Comparison of ENCODE assay signal across 2 cellular contexts in the genomic region with DNA sequence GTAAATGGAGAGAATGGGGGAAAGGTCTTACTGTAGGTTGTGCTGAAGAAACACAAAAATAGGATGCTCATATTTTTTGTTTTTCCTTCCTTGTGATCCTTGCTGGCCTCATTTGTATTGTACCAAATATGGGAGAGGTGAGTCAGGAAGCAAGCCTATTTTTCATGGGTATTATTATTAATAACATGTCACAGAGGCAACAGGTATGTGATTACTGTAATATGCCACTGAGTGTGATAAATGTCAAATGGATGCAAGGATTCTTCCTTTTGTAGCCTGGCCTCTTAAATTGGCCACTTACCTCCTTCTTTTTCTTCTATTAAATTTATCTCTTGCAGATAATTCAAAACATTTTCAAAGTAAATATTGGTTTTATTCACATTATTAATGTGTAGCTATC.
TF ChIP-seq lines count a peak whose summit lies in the region.

No MANE protein-coding gene starts in this region.

TF ChIP-seq in SK-N-SH, 30 proteins besides CTCF, POLR2A, EP300 and RAD21 (continued from another document):
- TF ChIP-seq, protein P1, sequence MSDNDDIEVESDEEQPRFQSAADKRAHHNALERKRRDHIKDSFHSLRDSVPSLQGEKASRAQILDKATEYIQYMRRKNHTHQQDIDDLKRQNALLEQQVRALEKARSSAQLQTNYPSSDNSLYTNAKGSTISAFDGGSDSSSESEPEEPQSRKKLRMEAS (IDR thresholded peaks at IDR 0.05; ENCODE audit: low read depth) = no peak
- TF ChIP-seq, protein P2, sequence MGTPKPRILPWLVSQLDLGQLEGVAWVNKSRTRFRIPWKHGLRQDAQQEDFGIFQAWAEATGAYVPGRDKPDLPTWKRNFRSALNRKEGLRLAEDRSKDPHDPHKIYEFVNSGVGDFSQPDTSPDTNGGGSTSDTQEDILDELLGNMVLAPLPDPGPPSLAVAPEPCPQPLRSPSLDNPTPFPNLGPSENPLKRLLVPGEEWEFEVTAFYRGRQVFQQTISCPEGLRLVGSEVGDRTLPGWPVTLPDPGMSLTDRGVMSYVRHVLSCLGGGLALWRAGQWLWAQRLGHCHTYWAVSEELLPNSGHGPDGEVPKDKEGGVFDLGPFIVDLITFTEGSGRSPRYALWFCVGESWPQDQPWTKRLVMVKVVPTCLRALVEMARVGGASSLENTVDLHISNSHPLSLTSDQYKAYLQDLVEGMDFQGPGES (IDR thresholded peaks at IDR 0.05; ENCODE audit: low read depth, low read length) = no peak
- no peak for TF ChIP-seq CHD2 (IDR thresholded peaks at IDR 0.05; ENCODE audit: low read length, partially characterized antibody)

TF ChIP-seq in SK-N-SH treated with all-trans-retinoic acid at 6 μM for 48 hours, 23 proteins besides CTCF, POLR2A, EP300 and RAD21 (continued from another document):
- TF ChIP-seq, protein P3, sequence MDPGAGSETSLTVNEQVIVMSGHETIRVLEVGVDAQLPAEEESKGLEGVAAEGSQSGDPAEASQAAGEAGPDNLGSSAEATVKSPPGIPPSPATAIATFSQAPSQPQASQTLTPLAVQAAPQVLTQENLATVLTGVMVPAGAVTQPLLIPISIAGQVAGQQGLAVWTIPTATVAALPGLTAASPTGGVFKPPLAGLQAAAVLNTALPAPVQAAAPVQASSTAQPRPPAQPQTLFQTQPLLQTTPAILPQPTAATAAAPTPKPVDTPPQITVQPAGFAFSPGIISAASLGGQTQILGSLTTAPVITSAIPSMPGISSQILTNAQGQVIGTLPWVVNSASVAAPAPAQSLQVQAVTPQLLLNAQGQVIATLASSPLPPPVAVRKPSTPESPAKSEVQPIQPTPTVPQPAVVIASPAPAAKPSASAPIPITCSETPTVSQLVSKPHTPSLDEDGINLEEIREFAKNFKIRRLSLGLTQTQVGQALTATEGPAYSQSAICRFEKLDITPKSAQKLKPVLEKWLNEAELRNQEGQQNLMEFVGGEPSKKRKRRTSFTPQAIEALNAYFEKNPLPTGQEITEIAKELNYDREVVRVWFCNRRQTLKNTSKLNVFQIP (CRISPR knock-in tag; IDR thresholded peaks at IDR 0.05; ENCODE audit: borderline replicate concordance, low read depth) = no peak
- TF ChIP-seq ZFP3 (CRISPR knock-in tag; IDR thresholded peaks at IDR 0.05) = no peak
- no peak for TF ChIP-seq ISL1 (CRISPR knock-in tag; IDR thresholded peaks at IDR 0.05)
- no peak for TF ChIP-seq ESRRG (CRISPR knock-in tag; IDR thresholded peaks at IDR 0.05)
- TF ChIP-seq SNAI2 (CRISPR knock-in tag; IDR thresholded peaks at IDR 0.05) = no peak
- TF ChIP-seq, protein P4, sequence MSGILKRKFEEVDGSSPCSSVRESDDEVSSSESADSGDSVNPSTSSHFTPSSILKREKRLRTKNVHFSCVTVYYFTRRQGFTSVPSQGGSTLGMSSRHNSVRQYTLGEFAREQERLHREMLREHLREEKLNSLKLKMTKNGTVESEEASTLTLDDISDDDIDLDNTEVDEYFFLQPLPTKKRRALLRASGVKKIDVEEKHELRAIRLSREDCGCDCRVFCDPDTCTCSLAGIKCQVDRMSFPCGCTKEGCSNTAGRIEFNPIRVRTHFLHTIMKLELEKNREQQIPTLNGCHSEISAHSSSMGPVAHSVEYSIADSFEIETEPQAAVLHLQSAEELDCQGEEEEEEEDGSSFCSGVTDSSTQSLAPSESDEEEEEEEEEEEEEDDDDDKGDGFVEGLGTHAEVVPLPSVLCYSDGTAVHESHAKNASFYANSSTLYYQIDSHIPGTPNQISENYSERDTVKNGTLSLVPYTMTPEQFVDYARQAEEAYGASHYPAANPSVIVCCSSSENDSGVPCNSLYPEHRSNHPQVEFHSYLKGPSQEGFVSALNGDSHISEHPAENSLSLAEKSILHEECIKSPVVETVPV (CRISPR knock-in tag; IDR thresholded peaks at IDR 0.05) = no peak
- TF ChIP-seq, protein P5, sequence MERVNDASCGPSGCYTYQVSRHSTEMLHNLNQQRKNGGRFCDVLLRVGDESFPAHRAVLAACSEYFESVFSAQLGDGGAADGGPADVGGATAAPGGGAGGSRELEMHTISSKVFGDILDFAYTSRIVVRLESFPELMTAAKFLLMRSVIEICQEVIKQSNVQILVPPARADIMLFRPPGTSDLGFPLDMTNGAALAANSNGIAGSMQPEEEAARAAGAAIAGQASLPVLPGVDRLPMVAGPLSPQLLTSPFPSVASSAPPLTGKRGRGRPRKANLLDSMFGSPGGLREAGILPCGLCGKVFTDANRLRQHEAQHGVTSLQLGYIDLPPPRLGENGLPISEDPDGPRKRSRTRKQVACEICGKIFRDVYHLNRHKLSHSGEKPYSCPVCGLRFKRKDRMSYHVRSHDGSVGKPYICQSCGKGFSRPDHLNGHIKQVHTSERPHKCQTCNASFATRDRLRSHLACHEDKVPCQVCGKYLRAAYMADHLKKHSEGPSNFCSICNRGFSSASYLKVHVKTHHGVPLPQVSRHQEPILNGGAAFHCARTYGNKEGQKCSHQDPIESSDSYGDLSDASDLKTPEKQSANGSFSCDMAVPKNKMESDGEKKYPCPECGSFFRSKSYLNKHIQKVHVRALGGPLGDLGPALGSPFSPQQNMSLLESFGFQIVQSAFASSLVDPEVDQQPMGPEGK (CRISPR knock-in tag; IDR thresholded peaks at IDR 0.05; ENCODE audit: borderline replicate concordance) = no peak
TF ChIP-seq in SK-N-SH treated with all-trans-retinoic acid at 6 μM for 48 hours: peak in this region for 0.
